14 cellular contexts compared by ENCODE assay signal in the genomic region with DNA sequence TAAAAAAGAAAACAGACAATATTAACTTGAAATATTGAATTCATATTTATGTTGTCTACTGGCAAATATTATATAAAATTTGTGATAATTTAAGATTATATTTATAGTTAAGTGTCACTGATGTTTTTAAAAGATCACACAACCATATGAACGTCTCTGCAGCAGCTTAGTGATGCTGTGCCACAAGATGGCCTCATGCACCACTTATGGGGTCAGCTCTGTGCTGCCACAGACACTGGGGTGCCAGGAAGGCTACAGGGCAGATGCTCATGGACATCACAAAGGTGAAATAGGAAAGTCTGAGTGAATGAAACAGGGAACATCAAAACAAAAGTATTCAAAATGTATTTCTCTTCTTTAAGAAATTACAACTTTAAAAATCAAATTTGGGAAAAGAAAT. TPM values are rescaled to one million over a fixed set of nuclear protein-coding genes. Genes with fewer than 3 reads are reported as not detected.
DNase-seq lines count a peak whose midpoint lies in the region; ATAC-seq and TF ChIP-seq lines count a peak whose summit lies in the region.
"Had no signal": no experiment of that assay in that cellular context is flagged by ENCODE, and none has a peak within 500 bp of the region (broad histone marks: within the 10 kb centered on the region; RNA-seq: fewer than 3 reads in every experiment).

No MANE protein-coding gene starts in this region.

- H3K4me3 ChIP-seq in A673 (ENCODE audit: low read depth, low read length, poor library complexity, severe bottlenecking), result no peak overlapping the region
- no peak overlapping the region for H3K4me3 ChIP-seq in OCI-LY1 (ENCODE audit: low read depth, low read length, poor library complexity, severe bottlenecking)
- no peak overlapping the region for H3K4me3 ChIP-seq in fibroblast of pulmonary artery (replicated peaks; ENCODE audit: low read depth, low read length)
- H3K4me3 ChIP-seq: gastrocnemius medialis, SJCRH30 had no signal

- 0 out of 2 replicates have a peak, but pooled peaks have one; percentile 27 for TF ChIP-seq CTCF in A673 (conservative IDR thresholded peaks at IDR 0.05; ENCODE audit: low read depth, low read length)
- TF ChIP-seq CTCF in GM10266 (IDR thresholded peaks at IDR 0.05; ENCODE audit: control insufficient read depth, insufficient read depth, low read depth, missing control alignments), result peak; percentile 33
- peak; percentile 50 for TF ChIP-seq CTCF in OCI-LY1 (IDR thresholded peaks at IDR 0.05; ENCODE audit: low read length)
- TF ChIP-seq CTCF in fibroblast of pulmonary artery (IDR thresholded peaks at IDR 0.05; ENCODE audit: low read length, missing control alignments), result peak; percentile 8

- intact Hi-C loops in A673 (cut with micrococcal nuclease; ENCODE audit: unreplicated experiment), result no loop called here

- no peaks in the 10 kb centered on the region for H3K4me1 ChIP-seq in A673 (ENCODE audit: insufficient read depth, low read length, poor library complexity, severe bottlenecking)
- no peaks in the 10 kb centered on the region for H3K4me1 ChIP-seq in OCI-LY1 (ENCODE audit: insufficient read depth, low read length, severe bottlenecking)
- H3K4me1 ChIP-seq: gastrocnemius medialis, SJCRH30 had no signal

- no peak overlapping the region for H2AFZ ChIP-seq in OCI-LY1 (ENCODE audit: low read length)

- peaks cover 13% of the 10 kb centered on the region for H3K36me3 ChIP-seq in A673 (ENCODE audit: insufficient read depth, low read length, poor library complexity, severe bottlenecking)
- H3K36me3 ChIP-seq in OCI-LY1 (ENCODE audit: insufficient read depth, low read length), result peaks cover 33% of the 10 kb centered on the region

- peaks cover 7% of the 10 kb centered on the region for H3K79me2 ChIP-seq in OCI-LY1 (ENCODE audit: insufficient read depth, low read length)

- BruUV-seq in A673 (replicated peaks; lab: Mats Ljungman, UMichigan), result no TSS peak

- no peak overlapping the region for H3K27ac ChIP-seq in A673 (ENCODE audit: low read depth, low read length, poor library complexity, severe bottlenecking)
- H3K27ac ChIP-seq in OCI-LY1 (ENCODE audit: low read depth, low read length, poor library complexity, severe bottlenecking), result no peak overlapping the region
- H3K27ac ChIP-seq: gastrocnemius medialis, SJCRH30 had no signal

- H3K9me3 ChIP-seq in A673 (ENCODE audit: low read depth, low read length, poor library complexity, severe bottlenecking) (no peaks in the 10 kb centered on the region), OCI-LY1 (ENCODE audit: low read length) (no peaks in the 10 kb centered on the region)
- H3K9me3 ChIP-seq: gastrocnemius medialis, SJCRH30 had no signal

- H3K27me3 ChIP-seq in A673 (replicated peaks; ENCODE audit: insufficient read depth, low read depth, low read length, poor library complexity) (no peaks in the 10 kb centered on the region), OCI-LY1 (ENCODE audit: insufficient read depth, low read length) (no peaks in the 10 kb centered on the region)
- H3K27me3 ChIP-seq: gastrocnemius medialis, SJCRH30 had no signal

- no peaks in the 10 kb centered on the region for H3K9me2 ChIP-seq in OCI-LY1 (ENCODE audit: low read depth, low read length)

- H4K20me1 ChIP-seq in OCI-LY1 (ENCODE audit: insufficient read depth, low read length), result no peaks in the 10 kb centered on the region

- no peak for ATAC-seq in HG02981 (IDR thresholded peaks at IDR 0.05; ENCODE audit: unreplicated experiment)
- no peak for ATAC-seq in activated CD4-positive, CD25-positive, alpha-beta regulatory T cell treated with anti-CD3 and anti-CD28 coated beads, Interleukin-2, amount 50 U/mL, for 24 hours
- ATAC-seq: gastrocnemius medialis, left ventricle myocardium superior had no signal

- H3F3A ChIP-seq in OCI-LY1 (ENCODE audit: insufficient read depth, low read length), result no peaks in the 10 kb centered on the region

- no peak overlapping the region for H3K4me2 ChIP-seq in OCI-LY1 (ENCODE audit: low read length)

- POLR2A ChIA-PET in A673 (lab: Charles Lee; ENCODE audit: low non-redundant PET), result no interaction called here

- DNase-seq in A673 (ENCODE audit: low spot score), result no peak
- no peak for DNase-seq in GM10266 (ENCODE audit: extremely low spot score)
- peak; percentile 8 for DNase-seq in fibroblast of pulmonary artery (ENCODE audit: low read depth)
- no peak for DNase-seq in NCI-H524 treated with DMSO at 0.1 percent for 48 hours (lab: John Stamatoyannopoulos, UW)
- DNase-seq in activated gamma-delta T cell (lab: John Stamatoyannopoulos, UW), result no peak
- DNase-seq: activated CD4-positive, alpha-beta T cell treated with anti-CD3 and anti-CD28 coated beads, Interleukin-2, amount 10 ng/mL, durations not matched to agents 7 days and 5 days; activated naive CD4-positive, alpha-beta T cell treated with Interleukin-2 at 50 U/mL for 16 hours; cerebellar nuclear complex; gastrocnemius medialis; left ventricle myocardium superior had no signal

- no peak overlapping the region for H3K9ac ChIP-seq in OCI-LY1 (ENCODE audit: low read length)

- CTCF ChIA-PET in A673 (lab: Charles Lee), result no interaction called here

RNA-seq across cellular contexts. Expression of a gene that starts 13.1 kb away (rescaled TPM):
- 27.3 and 32.4 TPM in 2 replicates for total RNA-seq in A673 (2021)

RNA-seq across cellular contexts. Expression of a gene that starts 28.2 kb away (rescaled TPM):
- 140 and 154 TPM in 2 replicates for total RNA-seq in A673 (2021)

RNA-seq across cellular contexts. Expression of a gene that starts 28.4 kb away (rescaled TPM):
- total RNA-seq in A673 (2021), result 119 and 129 TPM in 2 replicates

RNA-seq across cellular contexts. Expression of a gene that starts 53.5 kb away (rescaled TPM):
- 39.7 and 46.9 TPM in 2 replicates for total RNA-seq in A673 (2021)
